9 cellular contexts compared by ENCODE assay signal in genomic region chr1:153748903-153749302, GRCh38. TPM values are rescaled to one million over a fixed set of nuclear protein-coding genes. Genes with fewer than 3 reads are reported as not detected.
DNase-seq lines count a peak whose midpoint lies in the region; ATAC-seq and TF ChIP-seq lines count a peak whose summit lies in the region.
"Had no signal": no experiment of that assay in that cellular context is flagged by ENCODE, and none has a peak within 500 bp of the region (broad histone marks: within the 10 kb centered on the region; RNA-seq: fewer than 3 reads in every experiment).

No MANE protein-coding gene starts in this region.

- H3K9me3 ChIP-seq in right atrium auricular region (no peaks in the 10 kb centered on the region), psoas muscle (no peaks in the 10 kb centered on the region)
- H3K9me3 ChIP-seq: BLaER1 treated with 17β-estradiol and CSF1 and Interleukin-3, amounts not matched to agents 10 nM and 100 nM had no signal

- no peak for ATAC-seq in psoas muscle

- H3K27me3 ChIP-seq in right atrium auricular region (no peaks in the 10 kb centered on the region), psoas muscle (ENCODE audit: insufficient read depth in 3 of 3, low read length in 2 of 3) (no peaks in the 10 kb centered on the region)
- H3K27me3 ChIP-seq: BLaER1 treated with 17β-estradiol and CSF1 and Interleukin-3, amounts not matched to agents 10 nM and 100 nM had no signal

- no peak for DNase-seq in right atrium auricular region (ENCODE audit: low spot score)
- DNase-seq in cardiac septum (ENCODE audit: low spot score) = no peak
- peak; percentile 20 for DNase-seq in astrocyte of the hippocampus (ENCODE audit: low read depth, low spot score)
- no peak for DNase-seq in psoas muscle
- no peak for DNase-seq in HUDEP-2 (lab: John Stamatoyannopoulos, UW; ENCODE audit: unreplicated experiment in 76 of 76)
- DNase-seq in NCI-H128 (lab: John Stamatoyannopoulos, UW; ENCODE audit: unreplicated experiment) = no peak
- DNase-seq in GM20000 (ENCODE audit: low spot score) = no peak

- 78 to 86% (median 82%) methylated on average over 2 of the region's 2 CpGs for WGBS in psoas muscle, 3 donors

- H3K4me1 ChIP-seq in right atrium auricular region (peaks cover 0 to 66% of the 10 kb centered on the region in 2 donors), psoas muscle (peaks cover 38% of the 10 kb centered on the region)
- H3K4me1 ChIP-seq: parathyroid adenoma had no signal

- intact Hi-C loops in cardiac septum (cut with DNase I) = loop anchor here (1.0 kb wide), 1 partner anchor 71 kb away; the partner anchor contains the start of gene NPR1
- intact Hi-C loops in psoas muscle (cut with DNase I) = loop anchor here (1.0 to 10.0 kb wide), 6 partner anchors 70 to 242 kb away; partner anchors contain the start of gene NPR1 (in 1 of the 2)

- H3K4me3 ChIP-seq in right atrium auricular region = no peak overlapping the region
- no peak overlapping the region for H3K4me3 ChIP-seq in psoas muscle
- H3K4me3 ChIP-seq: BLaER1 treated with 17β-estradiol and CSF1 and Interleukin-3, amounts not matched to agents 10 nM and 100 nM had no signal

- TF ChIP-seq CTCF in right atrium auricular region (IDR thresholded peaks at IDR 0.05) = no peak
- no peak for TF ChIP-seq CTCF in psoas muscle (IDR thresholded peaks at IDR 0.05)
- no peak for TF ChIP-seq CTCF in GM20000 (IDR thresholded peaks at IDR 0.05; ENCODE audit: extremely low read depth, missing control alignments)

- peaks cover 59% of the 10 kb centered on the region for H3K36me3 ChIP-seq in right atrium auricular region
- H3K36me3 ChIP-seq in psoas muscle (ENCODE audit: insufficient read depth in 1 of 2, low read depth in 1 of 2) = peaks cover 17 to 89% of the 10 kb centered on the region in 2 donors

- peak overlapping the region; percentile 71 to 74 for H3K27ac ChIP-seq in right atrium auricular region
- peak overlapping the region; percentile 41 for H3K27ac ChIP-seq in psoas muscle

RNA-seq across cellular contexts. Expression of gene INTS3, which starts 21.1 kb away (rescaled TPM):
- total RNA-seq in right atrium auricular region (10 to 100 TPM; 21.8 to 26.7 TPM), cardiac septum (35.2 TPM), psoas muscle (10 to 100 TPM; 17.8 to 29.0 (median 22.8) TPM)
- polyA plus RNA-seq in psoas muscle = 10 to 100 TPM; 11.3 to 24.3 (median 15.8) TPM

RNA-seq across cellular contexts. Expression of gene SLC27A3, which starts 26.3 kb away (rescaled TPM):
- total RNA-seq in right atrium auricular region (10 to 100 TPM in 1 of 2 donors, 1 to 10 TPM in 1; 9.9 to 20.1 TPM), cardiac septum (9.8 TPM), psoas muscle (1 to 10 TPM; 3.5 to 7.5 (median 5.8) TPM)
- 10 to 100 TPM in 1 of 3 donors, 1 to 10 TPM in 2; 4.6 to 15.6 (median 5.2) TPM for polyA plus RNA-seq in psoas muscle
